ENCODE assay signal across 25 cellular contexts in genomic region chr16:12767897-12768296, GRCh38. TPM values are rescaled to one million over a fixed set of nuclear protein-coding genes. Genes with fewer than 3 reads are reported as not detected.
DNase-seq lines count a peak whose midpoint lies in the region; ATAC-seq and TF ChIP-seq lines count a peak whose summit lies in the region.
"Had no signal": no experiment of that assay in that cellular context is flagged by ENCODE, and none has a peak within 500 bp of the region (broad histone marks: within the 10 kb centered on the region; RNA-seq: fewer than 3 reads in every experiment).

No MANE protein-coding gene starts in this region.

- TF ChIP-seq CTCF in GM06990 (IDR thresholded peaks at IDR 0.05; ENCODE audit: insufficient read depth, low read length, poor library complexity, severe bottlenecking) (no peak), Caco-2 (IDR thresholded peaks at IDR 0.05; ENCODE audit: insufficient read depth in 1 of 2, low read depth in 1 of 2, low read length in 1 of 2, severe bottlenecking in 1 of 2, unreplicated experiment in 1 of 2) (no peak)

- H3K36me3 Mint-ChIP-seq in activated naive CD8-positive, alpha-beta T cell = peaks cover 6% of the 10 kb centered on the region
- H3K36me3 Mint-ChIP-seq in immature natural killer cell (peaks cover 0 to 5% (median 0%) of the 10 kb centered on the region in 3 donors), Caco-2 (ENCODE audit: insufficient read depth, unreplicated experiment) (peaks cover 6% of the 10 kb centered on the region)
- H3K36me3 Mint-ChIP-seq: brain had no signal

- peaks cover 17% of the 10 kb centered on the region for H3K4me1 Mint-ChIP-seq in activated naive CD8-positive, alpha-beta T cell (ENCODE audit: low read depth)
- H3K4me1 Mint-ChIP-seq in immature natural killer cell = peaks cover 16 to 18% of the 10 kb centered on the region in 2 donors
- no peaks in the 10 kb centered on the region for H3K4me1 Mint-ChIP-seq in Caco-2 (ENCODE audit: low read depth, unreplicated experiment)
- H3K4me1 Mint-ChIP-seq: memory B cell had no signal

- H3K36me3 ChIP-seq in GM06990 (ENCODE audit: control insufficient read depth, insufficient read depth, low read length) (no peaks in the 10 kb centered on the region), KOPT-K1 (ENCODE audit: insufficient read depth, low read length) (no peaks in the 10 kb centered on the region), Caco-2 (ENCODE audit: control insufficient read depth, insufficient read depth, low read length) (no peaks in the 10 kb centered on the region; the same call in 1 of the 2 replicates)
- H3K36me3 ChIP-seq: ovary had no signal

- peak overlapping the region; percentile 53 for H3K27ac ChIP-seq in KOPT-K1 (ENCODE audit: low read depth, low read length, poor library complexity, severe bottlenecking)
- H3K27ac ChIP-seq: coronary artery, ovary, RWPE1 had no signal

- ATAC-seq in HG02678 (IDR thresholded peaks at IDR 0.05; ENCODE audit: unreplicated experiment) (no peak), HG03135 (IDR thresholded peaks at IDR 0.05; ENCODE audit: unreplicated experiment) (no peak)
- ATAC-seq: right cardiac atrium, SK-N-SH treated with all-trans-retinoic acid at 6 μM for 48 hours had no signal

- DNase-seq in GM06990 (ENCODE audit: extremely low read depth, insufficient read length) = peak; percentile 22
- peak in 1 of 3 donors; percentile 3 for DNase-seq in immature natural killer cell
- DNase-seq in MV-4-11 (lab: John Stamatoyannopoulos, UW) = no peak
- no peak for DNase-seq in Caco-2
- DNase-seq: activated naive CD4-positive, alpha-beta T cell treated with Interleukin-2 at 50 U/mL for 16 hours; EL; hippocampal formation; MM.1S; NCI-H1694; NCI-H2171 treated with DMSO at 0.1 percent for 48 hours; NCI-H526 treated with DMSO at 0.1 percent for 48 hours; ovary; right cardiac atrium; stimulated activated CD4-positive, alpha-beta T cell treated with anti-CD3 and anti-CD28 coated beads, Interleukin-12 subunit alpha, Interleukin-12 subunit beta, amount 100 ng/mL, for 4 hours; T1000 had no signal

- H3K27me3 ChIP-seq in GM06990 (replicated peaks; ENCODE audit: control insufficient read depth, insufficient read depth, low read length) (no peaks in the 10 kb centered on the region), Caco-2 (replicated peaks; ENCODE audit: control insufficient read depth, insufficient read depth, low read length) (no peaks in the 10 kb centered on the region)
- H3K27me3 ChIP-seq: ovary had no signal

- H3K27me3 Mint-ChIP-seq in activated naive CD8-positive, alpha-beta T cell = no peaks in the 10 kb centered on the region
- H3K27me3 Mint-ChIP-seq in immature natural killer cell (ENCODE audit: low read depth in 3 of 3) (no peaks in the 10 kb centered on the region), Caco-2 (ENCODE audit: insufficient read depth, unreplicated experiment) (no peaks in the 10 kb centered on the region)
- H3K27me3 Mint-ChIP-seq: brain, IgD-negative memory B cell, memory B cell had no signal

- H3K27ac Mint-ChIP-seq in activated naive CD8-positive, alpha-beta T cell = peak overlapping the region; percentile 64
- H3K27ac Mint-ChIP-seq in immature natural killer cell = peak overlapping the region in 2 of 6 donors; percentile 70 to 77
- no peak overlapping the region for H3K27ac Mint-ChIP-seq in Caco-2 (ENCODE audit: unreplicated experiment)
- H3K27ac Mint-ChIP-seq: brain, IgD-negative memory B cell, memory B cell had no signal

- BruUV-seq in Caco-2 (replicated peaks; lab: Mats Ljungman, UMichigan) = no TSS peak

- H3K9me3 Mint-ChIP-seq in activated naive CD8-positive, alpha-beta T cell (ENCODE audit: low read depth) = no peaks in the 10 kb centered on the region
- H3K9me3 Mint-ChIP-seq in immature natural killer cell = no peaks in the 10 kb centered on the region
- H3K9me3 Mint-ChIP-seq in Caco-2 (ENCODE audit: unreplicated experiment) = no peaks in the 10 kb centered on the region
- H3K9me3 Mint-ChIP-seq: IgD-negative memory B cell, memory B cell had no signal

- intact Hi-C loops in Caco-2 (cut with micrococcal nuclease; ENCODE audit: unreplicated experiment) = no loop called here

- peak overlapping the region; percentile 8 for H3K4me3 Mint-ChIP-seq in activated naive CD8-positive, alpha-beta T cell
- peak overlapping the region in 3 of 5 donors; percentile 1 to 56 (median 29) for H3K4me3 Mint-ChIP-seq in immature natural killer cell
- no peak overlapping the region for H3K4me3 Mint-ChIP-seq in Caco-2 (ENCODE audit: unreplicated experiment)
- H3K4me3 Mint-ChIP-seq: brain, memory B cell had no signal

- H3K9me3 ChIP-seq in KOPT-K1 (ENCODE audit: insufficient read depth, low read length, poor library complexity, severe bottlenecking) = no peaks in the 10 kb centered on the region
- H3K9me3 ChIP-seq in Caco-2 = no peaks in the 10 kb centered on the region
- H3K9me3 ChIP-seq: ovary had no signal

- POLR2A ChIA-PET in Caco-2 (lab: Charles Lee) = no interaction called here

- H3K4me3 ChIP-seq in GM06990 (replicated peaks; ENCODE audit: low read depth, low read length) = no peak overlapping the region
- no peak overlapping the region for H3K4me3 ChIP-seq in Caco-2 (ENCODE audit: low read depth, low read length)
- H3K4me3 ChIP-seq: coronary artery, ovary had no signal

- peaks cover 12% of the 10 kb centered on the region for H3K4me1 ChIP-seq in Caco-2

- CTCF ChIA-PET in Caco-2 (lab: Charles Lee) = no interaction called here

RNA-seq across cellular contexts. Expression of gene CPPED1, which starts 35.8 kb away (rescaled TPM):
- polyA plus RNA-seq in immature natural killer cell = 10 to 100 TPM in 2 of 3 donors, 1 to 10 TPM in 1; 10.0 to 15.4 (median 15.2) TPM
- total RNA-seq in Caco-2 (2022) = 27.5 and 34.9 TPM in 2 replicates
